ENCODE assay signal across 8 cellular contexts in the genomic region with DNA sequence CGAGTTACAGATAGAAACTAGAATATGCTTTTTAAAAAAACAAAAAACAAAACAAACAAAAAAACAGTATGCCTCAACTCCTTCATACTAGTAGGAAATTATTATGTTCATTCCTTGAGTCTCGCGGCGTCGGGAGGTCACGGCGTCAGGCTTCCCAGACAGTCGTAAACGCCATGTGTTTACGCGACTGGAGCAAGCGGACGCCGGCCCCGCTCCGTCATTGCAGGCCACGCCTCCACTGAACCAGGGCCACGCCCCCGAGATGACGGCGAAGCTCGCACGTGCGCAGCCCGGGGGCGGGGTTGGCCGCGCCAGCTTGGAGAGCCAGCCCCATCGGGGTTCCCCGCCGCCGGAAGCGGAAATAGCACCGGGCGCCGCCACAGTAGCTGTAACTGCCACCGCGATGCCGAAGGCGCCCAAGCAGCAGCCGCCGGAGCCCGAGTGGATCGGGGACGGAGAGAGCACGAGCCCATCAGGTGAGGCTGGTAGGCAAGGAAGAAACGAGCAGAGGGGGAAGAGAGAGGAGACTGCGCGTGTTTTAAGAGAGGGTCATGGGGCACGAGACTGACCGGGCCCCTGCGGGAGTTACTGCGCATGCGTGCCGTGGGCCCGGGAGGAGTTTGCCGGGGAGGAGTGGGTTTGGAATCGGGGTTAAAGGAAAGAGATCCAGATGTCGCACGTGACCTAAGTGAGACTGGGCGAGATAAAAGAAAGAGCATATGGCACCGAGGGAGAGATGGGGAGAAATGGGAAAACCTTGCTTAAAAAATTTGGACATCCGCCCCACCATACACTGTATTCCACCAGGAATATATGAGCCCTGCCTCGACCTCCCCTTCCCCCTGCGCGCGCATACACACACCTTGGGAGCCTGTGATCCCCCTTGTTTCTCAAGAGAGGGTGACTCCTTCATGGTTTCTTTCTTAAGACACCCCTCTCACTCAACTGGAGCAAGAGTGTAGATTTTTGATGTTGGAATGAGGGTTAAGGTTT. TPM values are rescaled to one million over a fixed set of nuclear protein-coding genes. Genes with fewer than 3 reads are reported as not detected.
A peak's percentile ranks its signal among the peaks of the same experiment; 100 is the strongest.
DNase-seq lines count a peak whose midpoint lies in the region; ATAC-seq and TF ChIP-seq lines count a peak whose summit lies in the region.

A gene (plus strand): TSS at position 358 of the 993 bp plus-strand sequence. CDS start 46 bp downstream, at position 404.

- peak within 1 kb of the TSS; percentile 89 for H3K27ac Mint-ChIP-seq in dendritic cell treated with granulocyte-macrophage colony-stimulating factor and Interleukin-4, amounts not matched to agents 40 ng/mL and 50 ng/mL, for 4 days

- no peaks in the 10 kb centered on the region for H3K9me3 Mint-ChIP-seq in dendritic cell treated with granulocyte-macrophage colony-stimulating factor and Interleukin-4, amounts not matched to agents 40 ng/mL and 50 ng/mL, for 4 days

- H3K9me3 ChIP-seq in left lung, result no peaks in the 10 kb centered on the region

- TF ChIP-seq CTCF in C4-2B (conservative IDR thresholded peaks at IDR 0.05) (no peak), left lung (IDR thresholded peaks at IDR 0.05) (no peak)

- H3K4me3 ChIP-seq in left lung, result peak within 1 kb of the TSS; percentile 64 to 74

- intact Hi-C loops in dendritic cell treated with granulocyte-macrophage colony-stimulating factor and Interleukin-4, amounts not matched to agents 40 ng/mL and 50 ng/mL, for 4 days (cut with micrococcal nuclease), result loop anchor here (1.0 kb wide), 2 partner anchors 14 to 44 kb away; a partner anchor contains a TSS
- intact Hi-C loops in left lung (cut with DNase I), result no loop called here

- H3K4me3 Mint-ChIP-seq in dendritic cell treated with granulocyte-macrophage colony-stimulating factor and Interleukin-4, amounts not matched to agents 40 ng/mL and 50 ng/mL, for 4 days, result peak within 1 kb of the TSS; percentile 92

- peaks cover 52% of the 10 kb centered on the region for H3K4me1 Mint-ChIP-seq in dendritic cell treated with granulocyte-macrophage colony-stimulating factor and Interleukin-4, amounts not matched to agents 40 ng/mL and 50 ng/mL, for 4 days (ENCODE audit: low read depth)

- DNase-seq in NCI-H774 (lab: John Stamatoyannopoulos, UW), result peak; percentile 97
- DNase-seq in activated CD4-positive, alpha-beta T cell treated with anti-CD3 and anti-CD28 coated beads, Interleukin-2, amount 50 U/mL, for 4 hours, result peak; percentile 99
- DNase-seq in left lung, result peak; percentile 98 to 100
- peak; percentile 100 for DNase-seq in stimulated activated CD4-positive, alpha-beta T cell treated with anti-CD3 and anti-CD28 coated beads, Interleukin-2, amount 100 ng/mL, for 48 hours

- H3K27ac ChIP-seq in C4-2B, result peak within 1 kb of the TSS; percentile 81
- H3K27ac ChIP-seq in left lung, result peak within 1 kb of the TSS; percentile 81 to 87

- peak; percentile 89 for ATAC-seq in GM19395 (IDR thresholded peaks at IDR 0.05; ENCODE audit: unreplicated experiment)
- peak; percentile 90 for ATAC-seq in HG03565 (IDR thresholded peaks at IDR 0.05; ENCODE audit: unreplicated experiment)
- ATAC-seq in left lung, result peak; percentile 100

- peaks cover 0 to 17% of the 10 kb centered on the region in 2 donors for H3K36me3 ChIP-seq in left lung

- no peaks in the 10 kb centered on the region for H3K27me3 ChIP-seq in left lung

- no peaks in the 10 kb centered on the region for H3K27me3 Mint-ChIP-seq in dendritic cell treated with granulocyte-macrophage colony-stimulating factor and Interleukin-4, amounts not matched to agents 40 ng/mL and 50 ng/mL, for 4 days

- peaks cover 10 to 49% of the 10 kb centered on the region in 2 donors for H3K4me1 ChIP-seq in left lung

- peaks cover 23% of the 10 kb centered on the region for H3K36me3 Mint-ChIP-seq in dendritic cell treated with granulocyte-macrophage colony-stimulating factor and Interleukin-4, amounts not matched to agents 40 ng/mL and 50 ng/mL, for 4 days (ENCODE audit: low read depth)

RNA-seq across cellular contexts. Expression of the gene that starts here (rescaled TPM):
- 10 to 100 TPM; 37.9 to 47.6 TPM for total RNA-seq in left lung

Comparison
In these comparisons a context has a peak if more than half of its experiments do, and no peak if none do; other contexts are left out.
1. Peak in every context shown above with its lines: DNase-seq, ATAC-seq, H3K4me3 ChIP-seq and H3K27ac ChIP-seq.